ENCODE assay signal across 8 cellular contexts in the genomic region with DNA sequence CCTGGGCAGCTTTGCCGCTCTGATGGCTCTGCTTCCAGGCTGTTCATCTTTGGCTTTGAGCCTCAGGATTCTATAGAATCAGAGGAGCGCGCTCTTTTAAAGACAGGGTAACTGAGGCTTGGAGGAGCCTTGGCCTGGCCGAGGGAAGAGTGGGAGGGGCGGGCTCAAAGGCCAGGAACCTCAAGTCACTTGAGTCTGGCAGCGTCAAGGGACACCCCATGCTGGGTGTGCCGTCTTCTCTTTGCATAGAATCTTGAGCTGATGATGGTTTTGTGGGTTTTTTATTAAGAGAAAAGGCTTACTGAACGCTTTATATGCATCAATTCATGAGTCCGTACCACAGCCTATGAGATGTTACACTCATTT. TPM values are rescaled to one million over a fixed set of nuclear protein-coding genes. Genes with fewer than 3 reads are reported as not detected.
DNase-seq lines count a peak whose midpoint lies in the region; ATAC-seq and FAIRE-seq lines count a peak whose summit lies in the region.

No MANE protein-coding gene starts in this region.

- no peaks in the 10 kb centered on the region for H3K27me3 Mint-ChIP-seq in T-helper 1 cell treated with Interleukin-12 subunit alpha and Interleukin-12 subunit beta and Interleukin-4 antibody, amounts not matched to agents 30 μg/mL and 1 μg/mL, for 36 hours (ENCODE audit: low read depth)
- H3K27me3 Mint-ChIP-seq in activated T-helper 17 cell treated with anti-CD3 and anti-CD28 coated beads, Interleukin-2, amount 50 U/mL, for 72 hours = no peaks in the 10 kb centered on the region
- H3K27me3 Mint-ChIP-seq in immature natural killer cell (ENCODE audit: low read depth in 3 of 3) = peaks cover 8 to 11% (median 11%) of the 10 kb centered on the region in 3 donors

- peaks cover 18% of the 10 kb centered on the region for H3K4me1 Mint-ChIP-seq in T-helper 1 cell treated with Interleukin-12 subunit alpha and Interleukin-12 subunit beta and Interleukin-4 antibody, amounts not matched to agents 30 μg/mL and 1 μg/mL, for 36 hours (ENCODE audit: low read depth)
- peaks cover 4% of the 10 kb centered on the region for H3K4me1 Mint-ChIP-seq in activated T-helper 17 cell treated with anti-CD3 and anti-CD28 coated beads, Interleukin-2, amount 50 U/mL, for 72 hours
- peaks cover 41 to 43% of the 10 kb centered on the region in 2 donors for H3K4me1 Mint-ChIP-seq in immature natural killer cell

- no peak for ATAC-seq in activated T-helper 17 cell treated with anti-CD3 and anti-CD28 coated beads, Interleukin-2, amount 50 U/mL, for 72 hours (replicated peaks)
- ATAC-seq in HG03354 (IDR thresholded peaks at IDR 0.05; ENCODE audit: poor library complexity, severe bottlenecking, unreplicated experiment) = no peak

- H3K9me3 Mint-ChIP-seq in T-helper 1 cell treated with Interleukin-12 subunit alpha and Interleukin-12 subunit beta and Interleukin-4 antibody, amounts not matched to agents 30 μg/mL and 1 μg/mL, for 36 hours = peaks cover 6% of the 10 kb centered on the region
- no peaks in the 10 kb centered on the region for H3K9me3 Mint-ChIP-seq in activated T-helper 17 cell treated with anti-CD3 and anti-CD28 coated beads, Interleukin-2, amount 50 U/mL, for 72 hours
- H3K9me3 Mint-ChIP-seq in immature natural killer cell = peaks cover 0 to 7% (median 0%) of the 10 kb centered on the region in 6 donors

- H3K4me3 Mint-ChIP-seq in T-helper 1 cell treated with Interleukin-12 subunit alpha and Interleukin-12 subunit beta and Interleukin-4 antibody, amounts not matched to agents 30 μg/mL and 1 μg/mL, for 36 hours = peak overlapping the region; percentile 86
- H3K4me3 Mint-ChIP-seq in activated T-helper 17 cell treated with anti-CD3 and anti-CD28 coated beads, Interleukin-2, amount 50 U/mL, for 72 hours = peak overlapping the region; percentile 90
- peak overlapping the region; percentile 90 to 100 (median 97) for H3K4me3 Mint-ChIP-seq in immature natural killer cell

- peak overlapping the region; percentile 98 for H3K27ac ChIP-seq in substantia nigra (ENCODE audit: low read depth, low read length, poor library complexity, severe bottlenecking)

- peak overlapping the region; percentile 59 for H3K27ac Mint-ChIP-seq in T-helper 1 cell treated with Interleukin-12 subunit alpha and Interleukin-12 subunit beta and Interleukin-4 antibody, amounts not matched to agents 30 μg/mL and 1 μg/mL, for 36 hours
- H3K27ac Mint-ChIP-seq in activated T-helper 17 cell treated with anti-CD3 and anti-CD28 coated beads, Interleukin-2, amount 50 U/mL, for 72 hours = peak overlapping the region; percentile 87
- peak overlapping the region; percentile 88 to 95 (median 91) for H3K27ac Mint-ChIP-seq in immature natural killer cell

- FAIRE-seq in RCC 7860 (lab: Jason Lieb, UNC) = no peak

- no peak for DNase-seq in T-helper 1 cell
- no peak for DNase-seq in immature natural killer cell
- peak in 1 of 49 donors; percentile 58 for DNase-seq in substantia nigra (lab: John Stamatoyannopoulos, UW)
- DNase-seq in stimulated activated naive CD4-positive, alpha-beta T cell treated with Interleukin-2 at 50 U/mL for 16 hours (lab: John Stamatoyannopoulos, UW) = no peak
- no peak for DNase-seq in RCC 7860 (ENCODE audit: low spot score)

- peaks cover 18% of the 10 kb centered on the region for H3K36me3 Mint-ChIP-seq in T-helper 1 cell treated with Interleukin-12 subunit alpha and Interleukin-12 subunit beta and Interleukin-4 antibody, amounts not matched to agents 30 μg/mL and 1 μg/mL, for 36 hours (ENCODE audit: low read depth)
- peaks cover 38% of the 10 kb centered on the region for H3K36me3 Mint-ChIP-seq in activated T-helper 17 cell treated with anti-CD3 and anti-CD28 coated beads, Interleukin-2, amount 50 U/mL, for 72 hours (ENCODE audit: low read depth)
- H3K36me3 Mint-ChIP-seq in immature natural killer cell = peaks cover 4 to 9% (median 7%) of the 10 kb centered on the region in 3 donors

RNA-seq across cellular contexts. Expression of a gene that starts 1.1 kb away (rescaled TPM):
- total RNA-seq in activated T-helper 17 cell treated with anti-CD3 and anti-CD28 coated beads, Interleukin-2, amount 50 U/mL, for 72 hours = 10 to 100 TPM; 49.0 to 61.8 TPM
- polyA plus RNA-seq in immature natural killer cell = 100 to 1,000 TPM in 2 of 3 donors, 10 to 100 TPM in 1; 65.3 to 118 (median 107) TPM

RNA-seq across cellular contexts. Expression of a gene that starts 42.2 kb away (rescaled TPM):
- total RNA-seq in activated T-helper 17 cell treated with anti-CD3 and anti-CD28 coated beads, Interleukin-2, amount 50 U/mL, for 72 hours = 1 to 10 TPM; 3.8 to 6.7 TPM
- 10 to 100 TPM in 2 of 3 donors, 1 to 10 TPM in 1; 9.7 to 15.9 (median 15.3) TPM for polyA plus RNA-seq in immature natural killer cell

RNA-seq across cellular contexts. Expression of a gene that starts 42.9 kb away (rescaled TPM):
- total RNA-seq in activated T-helper 17 cell treated with anti-CD3 and anti-CD28 coated beads, Interleukin-2, amount 50 U/mL, for 72 hours = 10 to 100 TPM; 41.1 to 76.5 TPM
- 10 to 100 TPM; 16.9 to 26.8 (median 22.6) TPM for polyA plus RNA-seq in immature natural killer cell

RNA-seq across cellular contexts. Expression of a gene that starts 51.8 kb away (rescaled TPM):
- total RNA-seq in activated T-helper 17 cell treated with anti-CD3 and anti-CD28 coated beads, Interleukin-2, amount 50 U/mL, for 72 hours = not detected
- polyA plus RNA-seq in immature natural killer cell = not detected
